Comparison of ENCODE assay signal across 1 cellular context in the genomic region with DNA sequence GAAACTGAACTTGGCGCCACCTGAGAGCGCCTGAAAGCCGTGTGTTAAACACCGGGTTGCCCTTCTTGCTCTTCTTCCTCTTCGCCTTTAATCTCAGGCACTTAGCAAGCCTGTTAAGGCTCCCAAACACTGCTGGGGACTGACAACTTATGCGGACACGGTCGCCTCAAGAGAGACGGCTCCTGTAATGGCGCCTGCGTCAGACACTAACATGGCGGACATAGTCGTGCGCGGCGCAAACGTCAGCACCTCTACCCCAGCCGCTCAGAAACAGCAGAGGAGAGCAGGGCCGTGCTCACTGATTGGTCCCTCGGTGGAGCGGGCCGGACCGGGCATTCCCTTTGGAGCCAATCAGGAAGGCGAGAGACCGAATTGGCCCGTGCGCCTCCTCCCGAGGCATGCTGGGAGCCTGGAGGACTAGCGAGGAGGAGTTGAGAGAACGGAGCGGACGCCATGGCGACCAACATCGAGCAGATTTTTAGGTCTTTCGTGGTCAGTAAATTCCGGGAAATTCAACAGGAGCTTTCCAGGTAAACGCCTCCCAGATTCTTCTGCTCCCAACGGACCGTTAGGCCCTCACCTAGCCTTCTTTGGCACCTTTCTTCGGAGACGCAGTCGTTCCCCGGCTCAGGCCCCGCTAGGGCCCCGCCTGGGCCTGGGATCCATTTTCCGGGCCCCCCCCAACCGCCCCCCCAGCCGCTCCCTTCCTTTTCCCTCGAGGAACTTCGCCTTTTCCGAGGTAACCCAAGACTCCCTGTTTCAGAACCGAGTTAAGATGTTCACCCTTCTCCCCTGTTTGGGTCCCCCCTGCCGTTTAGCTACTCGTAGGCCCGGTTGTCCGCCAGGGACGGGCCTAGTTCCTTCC.
TF ChIP-seq lines count a peak whose summit lies in the region.

A gene with protein sequence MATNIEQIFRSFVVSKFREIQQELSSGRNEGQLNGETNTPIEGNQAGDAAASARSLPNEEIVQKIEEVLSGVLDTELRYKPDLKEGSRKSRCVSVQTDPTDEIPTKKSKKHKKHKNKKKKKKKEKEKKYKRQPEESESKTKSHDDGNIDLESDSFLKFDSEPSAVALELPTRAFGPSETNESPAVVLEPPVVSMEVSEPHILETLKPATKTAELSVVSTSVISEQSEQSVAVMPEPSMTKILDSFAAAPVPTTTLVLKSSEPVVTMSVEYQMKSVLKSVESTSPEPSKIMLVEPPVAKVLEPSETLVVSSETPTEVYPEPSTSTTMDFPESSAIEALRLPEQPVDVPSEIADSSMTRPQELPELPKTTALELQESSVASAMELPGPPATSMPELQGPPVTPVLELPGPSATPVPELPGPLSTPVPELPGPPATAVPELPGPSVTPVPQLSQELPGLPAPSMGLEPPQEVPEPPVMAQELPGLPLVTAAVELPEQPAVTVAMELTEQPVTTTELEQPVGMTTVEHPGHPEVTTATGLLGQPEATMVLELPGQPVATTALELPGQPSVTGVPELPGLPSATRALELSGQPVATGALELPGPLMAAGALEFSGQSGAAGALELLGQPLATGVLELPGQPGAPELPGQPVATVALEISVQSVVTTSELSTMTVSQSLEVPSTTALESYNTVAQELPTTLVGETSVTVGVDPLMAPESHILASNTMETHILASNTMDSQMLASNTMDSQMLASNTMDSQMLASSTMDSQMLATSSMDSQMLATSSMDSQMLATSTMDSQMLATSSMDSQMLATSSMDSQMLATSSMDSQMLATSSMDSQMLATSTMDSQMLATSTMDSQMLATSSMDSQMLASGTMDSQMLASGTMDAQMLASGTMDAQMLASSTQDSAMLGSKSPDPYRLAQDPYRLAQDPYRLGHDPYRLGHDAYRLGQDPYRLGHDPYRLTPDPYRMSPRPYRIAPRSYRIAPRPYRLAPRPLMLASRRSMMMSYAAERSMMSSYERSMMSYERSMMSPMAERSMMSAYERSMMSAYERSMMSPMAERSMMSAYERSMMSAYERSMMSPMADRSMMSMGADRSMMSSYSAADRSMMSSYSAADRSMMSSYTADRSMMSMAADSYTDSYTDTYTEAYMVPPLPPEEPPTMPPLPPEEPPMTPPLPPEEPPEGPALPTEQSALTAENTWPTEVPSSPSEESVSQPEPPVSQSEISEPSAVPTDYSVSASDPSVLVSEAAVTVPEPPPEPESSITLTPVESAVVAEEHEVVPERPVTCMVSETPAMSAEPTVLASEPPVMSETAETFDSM (N-terminal part only) (plus strand): TSS at position 399 of the 865 bp plus-strand sequence. CDS start 55 bp downstream, at position 454.

TF ChIP-seq in K562, 482 proteins besides CTCF, POLR2A, EP300 and RAD21 (continued from another document and continues in another):
- TF ChIP-seq, protein P1, sequence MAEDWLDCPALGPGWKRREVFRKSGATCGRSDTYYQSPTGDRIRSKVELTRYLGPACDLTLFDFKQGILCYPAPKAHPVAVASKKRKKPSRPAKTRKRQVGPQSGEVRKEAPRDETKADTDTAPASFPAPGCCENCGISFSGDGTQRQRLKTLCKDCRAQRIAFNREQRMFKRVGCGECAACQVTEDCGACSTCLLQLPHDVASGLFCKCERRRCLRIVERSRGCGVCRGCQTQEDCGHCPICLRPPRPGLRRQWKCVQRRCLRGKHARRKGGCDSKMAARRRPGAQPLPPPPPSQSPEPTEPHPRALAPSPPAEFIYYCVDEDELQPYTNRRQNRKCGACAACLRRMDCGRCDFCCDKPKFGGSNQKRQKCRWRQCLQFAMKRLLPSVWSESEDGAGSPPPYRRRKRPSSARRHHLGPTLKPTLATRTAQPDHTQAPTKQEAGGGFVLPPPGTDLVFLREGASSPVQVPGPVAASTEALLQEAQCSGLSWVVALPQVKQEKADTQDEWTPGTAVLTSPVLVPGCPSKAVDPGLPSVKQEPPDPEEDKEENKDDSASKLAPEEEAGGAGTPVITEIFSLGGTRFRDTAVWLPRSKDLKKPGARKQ (CRISPR knock-in tag; IDR thresholded peaks at IDR 0.05), result no peak
- TF ChIP-seq MTA2 (IDR thresholded peaks at IDR 0.05; ENCODE audit: low read depth) (no peak), GATAD2A (IDR thresholded peaks at IDR 0.05) (peak; percentile 48; the same call in 1 of the 2 replicates), IFI16 (CRISPR knock-in tag; IDR thresholded peaks at IDR 0.05) (no peak), PTBP1 (IDR thresholded peaks at IDR 0.05; ENCODE audit: low read depth, low read length) (no peak), FOXJ2 (tag; IDR thresholded peaks at IDR 0.05) (peak; percentile 32; the same call in 1 of the 2 replicates), TSC22D4 (tag; IDR thresholded peaks at IDR 0.05) (no peak), GATA2 (CRISPR knock-in tag; IDR thresholded peaks at IDR 0.05) (no peak), KLF16 (IDR thresholded peaks at IDR 0.05) (no peak), ZBED1 (IDR thresholded peaks at IDR 0.05) (no peak; the same call in 1 of the 2 replicates), ZNF445 (CRISPR knock-in tag; IDR thresholded peaks at IDR 0.05; ENCODE audit: low read depth) (no peak), RFX7 (CRISPR knock-in tag; IDR thresholded peaks at IDR 0.05) (no peak), SETDB1 (IDR thresholded peaks at IDR 0.05; ENCODE audit: low read length) (no peak), TAF15 (IDR thresholded peaks at IDR 0.05; ENCODE audit: low read depth, low read length) (no peak), MTF1 (CRISPR knock-in tag; IDR thresholded peaks at IDR 0.05; ENCODE audit: borderline replicate concordance) (no peak), TEAD4 (IDR thresholded peaks at IDR 0.05; ENCODE audit: low read length) (peak; percentile 87), TEAD4 (CRISPR knock-in tag; IDR thresholded peaks at IDR 0.05; ENCODE audit: borderline replicate concordance) (no peak), PCBP1 (IDR thresholded peaks at IDR 0.05; ENCODE audit: low read depth, low read length, poor library complexity, severe bottlenecking) (no peak), ZNF707 (CRISPR knock-in tag; conservative IDR thresholded peaks at IDR 0.05) (no peak), NR2F6 (CRISPR knock-in tag; IDR thresholded peaks at IDR 0.05) (no peak), CSDE1 (IDR thresholded peaks at IDR 0.05) (peak in 1 of 2 experiments; percentile 92; a peak in 3 of 4 replicates), ZFPM2 (CRISPR knock-in tag; IDR thresholded peaks at IDR 0.05) (no peak), MECOM (CRISPR knock-in tag; IDR thresholded peaks at IDR 0.05) (no peak), ELF2 (CRISPR knock-in tag; IDR thresholded peaks at IDR 0.05) (peak; percentile 74), CC2D1A (IDR thresholded peaks at IDR 0.05) (peak; percentile 96), TAF9B (IDR thresholded peaks at IDR 0.05; ENCODE audit: partially characterized antibody) (peak; percentile 66), CCNT2 (IDR thresholded peaks at IDR 0.05; ENCODE audit: borderline replicate concordance, extremely low read depth, insufficient read length, low read depth, low read length) (peak; percentile 15), FOXM1 (IDR thresholded peaks at IDR 0.05; ENCODE audit: low read depth) (peak; percentile 48), FOXM1 (CRISPR knock-in tag; IDR thresholded peaks at IDR 0.05; ENCODE audit: low read depth) (no peak; the same call in 1 of the 2 replicates), ZNF324 (CRISPR knock-in tag; IDR thresholded peaks at IDR 0.05) (no peak), BCOR (IDR thresholded peaks at IDR 0.05) (peak; percentile 74), ZNF57 (CRISPR knock-in tag; IDR thresholded peaks at IDR 0.05) (no peak)
- TF ChIP-seq, protein P2, sequence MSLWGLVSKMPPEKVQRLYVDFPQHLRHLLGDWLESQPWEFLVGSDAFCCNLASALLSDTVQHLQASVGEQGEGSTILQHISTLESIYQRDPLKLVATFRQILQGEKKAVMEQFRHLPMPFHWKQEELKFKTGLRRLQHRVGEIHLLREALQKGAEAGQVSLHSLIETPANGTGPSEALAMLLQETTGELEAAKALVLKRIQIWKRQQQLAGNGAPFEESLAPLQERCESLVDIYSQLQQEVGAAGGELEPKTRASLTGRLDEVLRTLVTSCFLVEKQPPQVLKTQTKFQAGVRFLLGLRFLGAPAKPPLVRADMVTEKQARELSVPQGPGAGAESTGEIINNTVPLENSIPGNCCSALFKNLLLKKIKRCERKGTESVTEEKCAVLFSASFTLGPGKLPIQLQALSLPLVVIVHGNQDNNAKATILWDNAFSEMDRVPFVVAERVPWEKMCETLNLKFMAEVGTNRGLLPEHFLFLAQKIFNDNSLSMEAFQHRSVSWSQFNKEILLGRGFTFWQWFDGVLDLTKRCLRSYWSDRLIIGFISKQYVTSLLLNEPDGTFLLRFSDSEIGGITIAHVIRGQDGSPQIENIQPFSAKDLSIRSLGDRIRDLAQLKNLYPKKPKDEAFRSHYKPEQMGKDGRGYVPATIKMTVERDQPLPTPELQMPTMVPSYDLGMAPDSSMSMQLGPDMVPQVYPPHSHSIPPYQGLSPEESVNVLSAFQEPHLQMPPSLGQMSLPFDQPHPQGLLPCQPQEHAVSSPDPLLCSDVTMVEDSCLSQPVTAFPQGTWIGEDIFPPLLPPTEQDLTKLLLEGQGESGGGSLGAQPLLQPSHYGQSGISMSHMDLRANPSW (CRISPR knock-in tag; IDR thresholded peaks at IDR 0.05), result peak; percentile 90; the same call in 1 of the 2 replicates
- TF ChIP-seq, protein P3, sequence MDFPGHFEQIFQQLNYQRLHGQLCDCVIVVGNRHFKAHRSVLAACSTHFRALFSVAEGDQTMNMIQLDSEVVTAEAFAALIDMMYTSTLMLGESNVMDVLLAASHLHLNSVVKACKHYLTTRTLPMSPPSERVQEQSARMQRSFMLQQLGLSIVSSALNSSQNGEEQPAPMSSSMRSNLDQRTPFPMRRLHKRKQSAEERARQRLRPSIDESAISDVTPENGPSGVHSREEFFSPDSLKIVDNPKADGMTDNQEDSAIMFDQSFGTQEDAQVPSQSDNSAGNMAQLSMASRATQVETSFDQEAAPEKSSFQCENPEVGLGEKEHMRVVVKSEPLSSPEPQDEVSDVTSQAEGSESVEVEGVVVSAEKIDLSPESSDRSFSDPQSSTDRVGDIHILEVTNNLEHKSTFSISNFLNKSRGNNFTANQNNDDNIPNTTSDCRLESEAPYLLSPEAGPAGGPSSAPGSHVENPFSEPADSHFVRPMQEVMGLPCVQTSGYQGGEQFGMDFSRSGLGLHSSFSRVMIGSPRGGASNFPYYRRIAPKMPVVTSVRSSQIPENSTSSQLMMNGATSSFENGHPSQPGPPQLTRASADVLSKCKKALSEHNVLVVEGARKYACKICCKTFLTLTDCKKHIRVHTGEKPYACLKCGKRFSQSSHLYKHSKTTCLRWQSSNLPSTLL (IDR thresholded peaks at IDR 0.05), result peak; percentile 65
- TF ChIP-seq, protein P4, sequence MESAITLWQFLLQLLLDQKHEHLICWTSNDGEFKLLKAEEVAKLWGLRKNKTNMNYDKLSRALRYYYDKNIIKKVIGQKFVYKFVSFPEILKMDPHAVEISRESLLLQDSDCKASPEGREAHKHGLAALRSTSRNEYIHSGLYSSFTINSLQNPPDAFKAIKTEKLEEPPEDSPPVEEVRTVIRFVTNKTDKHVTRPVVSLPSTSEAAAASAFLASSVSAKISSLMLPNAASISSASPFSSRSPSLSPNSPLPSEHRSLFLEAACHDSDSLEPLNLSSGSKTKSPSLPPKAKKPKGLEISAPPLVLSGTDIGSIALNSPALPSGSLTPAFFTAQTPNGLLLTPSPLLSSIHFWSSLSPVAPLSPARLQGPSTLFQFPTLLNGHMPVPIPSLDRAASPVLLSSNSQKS (CRISPR knock-in tag; IDR thresholded peaks at IDR 0.05), result no peak
- TF ChIP-seq, protein P5, sequence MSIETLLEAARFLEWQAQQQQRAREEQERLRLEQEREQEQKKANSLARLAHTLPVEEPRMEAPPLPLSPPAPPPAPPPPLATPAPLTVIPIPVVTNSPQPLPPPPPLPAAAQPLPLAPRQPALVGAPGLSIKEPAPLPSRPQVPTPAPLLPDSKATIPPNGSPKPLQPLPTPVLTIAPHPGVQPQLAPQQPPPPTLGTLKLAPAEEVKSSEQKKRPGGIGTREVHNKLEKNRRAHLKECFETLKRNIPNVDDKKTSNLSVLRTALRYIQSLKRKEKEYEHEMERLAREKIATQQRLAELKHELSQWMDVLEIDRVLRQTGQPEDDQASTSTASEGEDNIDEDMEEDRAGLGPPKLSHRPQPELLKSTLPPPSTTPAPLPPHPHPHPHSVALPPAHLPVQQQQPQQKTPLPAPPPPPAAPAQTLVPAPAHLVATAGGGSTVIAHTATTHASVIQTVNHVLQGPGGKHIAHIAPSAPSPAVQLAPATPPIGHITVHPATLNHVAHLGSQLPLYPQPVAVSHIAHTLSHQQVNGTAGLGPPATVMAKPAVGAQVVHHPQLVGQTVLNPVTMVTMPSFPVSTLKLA (conservative IDR thresholded peaks at IDR 0.05), result peak in 1 of 2 experiments; percentile 18; a peak in 2 of 4 replicates
- TF ChIP-seq, protein P6, sequence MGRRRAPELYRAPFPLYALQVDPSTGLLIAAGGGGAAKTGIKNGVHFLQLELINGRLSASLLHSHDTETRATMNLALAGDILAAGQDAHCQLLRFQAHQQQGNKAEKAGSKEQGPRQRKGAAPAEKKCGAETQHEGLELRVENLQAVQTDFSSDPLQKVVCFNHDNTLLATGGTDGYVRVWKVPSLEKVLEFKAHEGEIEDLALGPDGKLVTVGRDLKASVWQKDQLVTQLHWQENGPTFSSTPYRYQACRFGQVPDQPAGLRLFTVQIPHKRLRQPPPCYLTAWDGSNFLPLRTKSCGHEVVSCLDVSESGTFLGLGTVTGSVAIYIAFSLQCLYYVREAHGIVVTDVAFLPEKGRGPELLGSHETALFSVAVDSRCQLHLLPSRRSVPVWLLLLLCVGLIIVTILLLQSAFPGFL (CRISPR knock-in tag; IDR thresholded peaks at IDR 0.05), result peak; percentile 90
- TF ChIP-seq, protein P7, sequence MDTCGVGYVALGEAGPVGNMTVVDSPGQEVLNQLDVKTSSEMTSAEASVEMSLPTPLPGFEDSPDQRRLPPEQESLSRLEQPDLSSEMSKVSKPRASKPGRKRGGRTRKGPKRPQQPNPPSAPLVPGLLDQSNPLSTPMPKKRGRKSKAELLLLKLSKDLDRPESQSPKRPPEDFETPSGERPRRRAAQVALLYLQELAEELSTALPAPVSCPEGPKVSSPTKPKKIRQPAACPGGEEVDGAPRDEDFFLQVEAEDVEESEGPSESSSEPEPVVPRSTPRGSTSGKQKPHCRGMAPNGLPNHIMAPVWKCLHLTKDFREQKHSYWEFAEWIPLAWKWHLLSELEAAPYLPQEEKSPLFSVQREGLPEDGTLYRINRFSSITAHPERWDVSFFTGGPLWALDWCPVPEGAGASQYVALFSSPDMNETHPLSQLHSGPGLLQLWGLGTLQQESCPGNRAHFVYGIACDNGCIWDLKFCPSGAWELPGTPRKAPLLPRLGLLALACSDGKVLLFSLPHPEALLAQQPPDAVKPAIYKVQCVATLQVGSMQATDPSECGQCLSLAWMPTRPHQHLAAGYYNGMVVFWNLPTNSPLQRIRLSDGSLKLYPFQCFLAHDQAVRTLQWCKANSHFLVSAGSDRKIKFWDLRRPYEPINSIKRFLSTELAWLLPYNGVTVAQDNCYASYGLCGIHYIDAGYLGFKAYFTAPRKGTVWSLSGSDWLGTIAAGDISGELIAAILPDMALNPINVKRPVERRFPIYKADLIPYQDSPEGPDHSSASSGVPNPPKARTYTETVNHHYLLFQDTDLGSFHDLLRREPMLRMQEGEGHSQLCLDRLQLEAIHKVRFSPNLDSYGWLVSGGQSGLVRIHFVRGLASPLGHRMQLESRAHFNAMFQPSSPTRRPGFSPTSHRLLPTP (IDR thresholded peaks at IDR 0.05; ENCODE audit: borderline replicate concordance, extremely low read depth, insufficient read length), result no peak
- TF ChIP-seq, protein P8, sequence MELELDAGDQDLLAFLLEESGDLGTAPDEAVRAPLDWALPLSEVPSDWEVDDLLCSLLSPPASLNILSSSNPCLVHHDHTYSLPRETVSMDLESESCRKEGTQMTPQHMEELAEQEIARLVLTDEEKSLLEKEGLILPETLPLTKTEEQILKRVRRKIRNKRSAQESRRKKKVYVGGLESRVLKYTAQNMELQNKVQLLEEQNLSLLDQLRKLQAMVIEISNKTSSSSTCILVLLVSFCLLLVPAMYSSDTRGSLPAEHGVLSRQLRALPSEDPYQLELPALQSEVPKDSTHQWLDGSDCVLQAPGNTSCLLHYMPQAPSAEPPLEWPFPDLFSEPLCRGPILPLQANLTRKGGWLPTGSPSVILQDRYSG (tag; conservative IDR thresholded peaks at IDR 0.05; ENCODE audit: low read depth), result 0 out of 2 replicates have a peak, but pooled peaks have one; percentile 86
